In genomic region chr17:48627242-48627597, GRCh38 we compare ENCODE assay signal across 1 cellular context.
TF ChIP-seq lines count a peak whose summit lies in the region.

No MANE protein-coding gene starts in this region.

TF ChIP-seq in GM23338, 12 proteins besides CTCF, POLR2A, EP300 and RAD21:
- TF ChIP-seq NANOG (IDR thresholded peaks at IDR 0.05; ENCODE audit: borderline replicate concordance) = no peak
- TF ChIP-seq ZNF462 (CRISPR knock-in tag; IDR thresholded peaks at IDR 0.05) = no peak
- no peak for TF ChIP-seq ETS1 (IDR thresholded peaks at IDR 0.05)
